In genomic region chr6:33752139-33753015, GRCh38 we compare ENCODE assay signal across 1 cellular context.
TF ChIP-seq lines count a peak whose summit lies in the region.

No MANE protein-coding gene starts in this region.

TF ChIP-seq in GM12878, 131 proteins besides CTCF, POLR2A, EP300 and RAD21:
- TF ChIP-seq TARDBP (IDR thresholded peaks at IDR 0.05; ENCODE audit: borderline replicate concordance): no peak
